8 cellular contexts compared by ENCODE assay signal in genomic region chr17:8186446-8186786, GRCh38. TPM values are rescaled to one million over a fixed set of nuclear protein-coding genes. Genes with fewer than 3 reads are reported as not detected.
DNase-seq lines count a peak whose midpoint lies in the region; ATAC-seq, FAIRE-seq and TF ChIP-seq lines count a peak whose summit lies in the region.

No MANE protein-coding gene starts in this region.

- CTCF ChIA-PET in GM12878 (lab: Yijun Ruan, JAX): interaction anchor here (0.7 to 6.2 kb wide), 4 partner anchors 23 to 91 kb away, joined by 3 to 53 read pairs (median 16); partner anchors contain the start of genes ALOXE3 and AURKB

- ATAC-seq in heart right ventricle: no peak
- ATAC-seq in Right ventricle myocardium inferior: no peak
- peak; percentile 2 for ATAC-seq in GM12878
- no peak for ATAC-seq in lung (ENCODE audit: insufficient read depth, low FRiP score)
- ATAC-seq in HG02885 (IDR thresholded peaks at IDR 0.05; ENCODE audit: poor library complexity, unreplicated experiment): no peak

- in situ Hi-C loops in GM12878 (cut with MboI): loop anchor here (5.0 kb wide), 1 partner anchor 36 kb away; no protein-coding TSS in a partner anchor

- TF ChIP-seq CTCF in heart right ventricle (IDR thresholded peaks at IDR 0.05) (peak in 1 of 9 donors; percentile 47), GM12878 (IDR thresholded peaks at IDR 0.05 in 2 of 3, conservative IDR thresholded peaks at IDR 0.05 in 1 of 3; ENCODE audit: control insufficient read depth in 2 of 3, extremely low read depth in 1 of 3, insufficient read depth in 1 of 3, low read depth in 3 of 3, low read length in 3 of 3) (no peak), lung (IDR thresholded peaks at IDR 0.05; ENCODE audit: control extremely low read depth, extremely low read depth) (no peak), vagina (IDR thresholded peaks at IDR 0.05) (no peak)

- no peaks in the 10 kb centered on the region for H3K27me3 ChIP-seq in heart right ventricle
- H3K27me3 ChIP-seq in GM12878 (replicated peaks in 1 of 2; ENCODE audit: control insufficient read depth in 2 of 2, insufficient read depth in 2 of 2, low read length in 1 of 2): no peaks in the 10 kb centered on the region
- H3K27me3 ChIP-seq in lung (ENCODE audit: control insufficient read depth, insufficient read depth): no peaks in the 10 kb centered on the region
- no peaks in the 10 kb centered on the region for H3K27me3 ChIP-seq in vagina

- H3K9me3 ChIP-seq in heart right ventricle (no peaks in the 10 kb centered on the region), GM12878 (replicated peaks; ENCODE audit: control insufficient read depth, insufficient read depth, low read length) (no peaks in the 10 kb centered on the region), lung (ENCODE audit: control insufficient read depth in 2 of 2, insufficient read depth in 1 of 2, low read length in 1 of 2) (no peaks in the 10 kb centered on the region), vagina (no peaks in the 10 kb centered on the region)

- H3K4me1 ChIP-seq in heart right ventricle (peaks cover 7 to 49% (median 28%) of the 10 kb centered on the region in 9 donors), GM12878 (ENCODE audit: control insufficient read depth, insufficient read depth, low read length) (peaks cover 7% of the 10 kb centered on the region), lung (ENCODE audit: control insufficient read depth in 2 of 2, insufficient read depth in 2 of 2, low read length in 2 of 2) (peaks cover 6 to 12% of the 10 kb centered on the region in 2 donors), vagina (peaks cover 34% of the 10 kb centered on the region)

- no peak for FAIRE-seq in GM12878 (lab: Jason Lieb, UNC)

- H3K79me2 ChIP-seq in GM12878 (ENCODE audit: control insufficient read depth, insufficient read depth, low read length): peaks cover 18% of the 10 kb centered on the region

- BruUV-seq in GM12878 (replicated peaks; lab: Mats Ljungman, UMichigan): no TSS peak

- no peak for TF ChIP-seq EP300 in GM12878 (IDR thresholded peaks at IDR 0.05; ENCODE audit: borderline replicate concordance in 1 of 2, control insufficient read depth in 1 of 2, low read depth in 2 of 2, low read length in 2 of 2)

- peak; percentile 50; the same call in 1 of the 2 replicates for TF ChIP-seq POLR2A in GM12878 (IDR thresholded peaks at IDR 0.05; ENCODE audit: low read depth, low read length)
- TF ChIP-seq POLR2A in vagina (IDR thresholded peaks at IDR 0.05): no peak

- peak overlapping the region; percentile 93 for H2AFZ ChIP-seq in GM12878 (ENCODE audit: control insufficient read depth, low read depth, low read length)

- H3K4me3 ChIP-seq in heart right ventricle (peak overlapping the region; percentile 63 to 90 (median 78)), GM12878 (peak overlapping the region; percentile 73), lung (peak overlapping the region; percentile 70), vagina (peak overlapping the region; percentile 77 to 86)

- H3K27ac ChIP-seq in heart right ventricle (peak overlapping the region; percentile 81 to 99 (median 93)), GM12878 (ENCODE audit: control insufficient read depth, insufficient read depth) (peak overlapping the region; percentile 93), lung (ENCODE audit: low read depth in 1 of 2, low read length in 1 of 2) (peak overlapping the region; percentile 86 to 89), vagina (peak overlapping the region; percentile 100)

- H3K36me3 ChIP-seq in heart right ventricle (no peaks in the 10 kb centered on the region), GM12878 (ENCODE audit: control insufficient read depth in 2 of 2, insufficient read depth in 2 of 2, low read length in 1 of 2) (no peaks in the 10 kb centered on the region), lung (ENCODE audit: control insufficient read depth in 2 of 2, insufficient read depth in 2 of 2, low read length in 2 of 2) (no peaks in the 10 kb centered on the region), vagina (no peaks in the 10 kb centered on the region)

- peak overlapping the region; percentile 95 for H3K9ac ChIP-seq in GM12878 (ENCODE audit: control insufficient read depth, insufficient read depth, low read length)

- POLR2A ChIA-PET in GM12878 (lab: Charles Lee): interaction anchor here (0.8 to 8.1 kb wide), 11 partner anchors 10 to 62 kb away, joined by 3 to 146 read pairs (median 8); partner anchors contain the start of genes AURKB, CTC1, HES7 and PER1

- RAD21 ChIA-PET in GM12878 (lab: Charles Lee; ENCODE audit: unreplicated experiment): interaction anchor here (0.5 to 8.1 kb wide), 11 partner anchors 9 to 109 kb away, joined by 3 to 117 read pairs (median 6); partner anchors contain the start of genes SLC25A35 and TMEM107

- DNase-seq in heart right ventricle (no peak), Right ventricle myocardium inferior (ENCODE audit: missing footprints) (no peak), GM12878 (ENCODE audit: low read depth, low spot score) (no peak), lung (ENCODE audit: low spot score) (no peak), vagina (ENCODE audit: extremely low spot score in 2 of 2) (no peak), NOMO-1 (lab: John Stamatoyannopoulos, UW; ENCODE audit: unreplicated experiment in 2 of 2) (no peak), CD1c-positive myeloid dendritic cell (ENCODE audit: extremely low spot score) (no peak)

- intact Hi-C loops in heart right ventricle (cut with DNase I) (loop anchor here (1.0 to 10.0 kb wide), 12 partner anchors 32 to 111 kb away; partner anchors contain the start of genes HES7 (in 4 of the 10), CTC1 (in 2 of the 10), PFAS (in 2 of the 10) and ALOXE3 (in 1 of the 10)), Right ventricle myocardium inferior (cut with DNase I) (loop anchor here (1.0 to 5.0 kb wide), 5 partner anchors 22 to 111 kb away; partner anchors contain the start of genes CTC1 and SLC25A35), GM12878 (cut with micrococcal nuclease; ENCODE audit: unreplicated experiment) (loop anchor here (1.0 to 5.0 kb wide), 4 partner anchors 49 to 114 kb away; partner anchors contain the start of genes CTC1 and PFAS), vagina (cut with DNase I) (loop anchor here (2.0 kb wide), 3 partner anchors 34 to 66 kb away; partner anchors contain the start of genes CTC1 and PFAS)

- SMC1A ChIA-PET in GM12878 (lab: Charles Lee; ENCODE audit: uncharacterized antibody, unreplicated experiment): interaction anchor here (1.2 to 4.1 kb wide), 9 partner anchors 10 to 67 kb away, joined by 3 to 40 read pairs (median 5); partner anchors contain the start of genes ALOXE3 and HES7

- peak overlapping the region; percentile 63 for H3K4me2 ChIP-seq in GM12878 (ENCODE audit: control insufficient read depth, insufficient read depth)

- TF ChIP-seq RAD21 in GM12878 (IDR thresholded peaks at IDR 0.05; ENCODE audit: insufficient read depth, low read depth, low read length): no peak

- WGBS in heart right ventricle, 2 donors: 1% methylated on average over 23 of the region's 23 CpGs
- under 1% methylated on average over 23 of the region's 23 CpGs for WGBS in GM12878 (ENCODE audit: insufficient coverage, insufficient replicate concordance, low lambda C conversion rate, missing lambda C conversion rate)
- WGBS in lung, 2 donors: 0% methylated on average over 23 of the region's 23 CpGs

- H4K20me1 ChIP-seq in GM12878 (ENCODE audit: control insufficient read depth, insufficient read depth): no peaks in the 10 kb centered on the region

RNA-seq across cellular contexts. Expression of gene BORCS6, which starts 3.6 kb away (rescaled TPM):
- total RNA-seq in heart right ventricle (1 to 10 TPM; 5.3 to 9.4 (median 7.7) TPM), Right ventricle myocardium inferior (9.2 TPM), GM12878 (2014; rRNA removed) (11.1 and 14.1 TPM in 2 replicates), GM12878 (2014; rRNA removed; fragmentation: Illumina TruSeq; extraction: Trizol) (3.4 and 4.0 TPM in 2 replicates), GM12878 (2021) (10.8 and 11.5 TPM in 2 replicates), lung (10 to 100 TPM in 1 of 2 donors, 1 to 10 TPM in 1; 5.3 to 10.8 TPM), vagina (9.6 TPM)
- polyA plus RNA-seq in heart right ventricle (10 to 100 TPM in 1 of 2 donors, 1 to 10 TPM in 1; 4.2 to 13.8 TPM), GM12878 (2011; rRNA removed) (2.7 and 4.9 TPM in 2 replicates), GM12878 (2014; fragmentation: Illumina TruSeq; extraction: Trizol) (0.81 and 3.2 TPM in 2 replicates), GM12878 (2014; fragmentation: Nextera tagmentation; extraction: Ambion mirVana) (under 1 TPM; 0.37 to 0.64 TPM), GM12878 (2014; rRNA removed) (8.6 and 9.1 TPM in 2 replicates), GM12878 (2016; fragmentation: Nextera tagmentation; extraction: Ambion mirVana) (10 to 100 TPM; 10.5 to 11.7 TPM), lung (10 to 100 TPM in 1 of 2 donors, 1 to 10 TPM in 1; 5.6 to 10.5 TPM)
- total RNA-seq in GM12878 (2013; cell fraction: nucleolus; rRNA removed): 4.8 and 5.9 TPM in 2 replicates
- 2.6 TPM for polyA plus RNA-seq in GM12878 (2011; ENCODE audit: low read depth)
- polyA plus RNA-seq in GM12878 (2011; cell fraction: cytosol; rRNA removed): 7.7 and 11.1 TPM in 2 replicates
- polyA plus RNA-seq in GM12878 (2011; cell fraction: nucleus; rRNA removed): 7.8 and 9.8 TPM in 2 replicates
- polyA plus RNA-seq in GM12878 (2012): 7.3 and 8.5 TPM in 2 replicates
- polyA minus RNA-seq in GM12878 (2011; rRNA and poly(A)+ RNA removed): 4.4 and 7.9 TPM in 2 replicates
- 3.1 and 5.6 TPM in 2 replicates for polyA minus RNA-seq in GM12878 (2011; cell fraction: cytosol; rRNA and poly(A)+ RNA removed)
- 5.7 and 7.9 TPM in 2 replicates for polyA minus RNA-seq in GM12878 (2011; cell fraction: nucleus; rRNA and poly(A)+ RNA removed)

RNA-seq across cellular contexts. Expression of gene TMEM107, which starts 10.2 kb away (rescaled TPM):
- total RNA-seq in heart right ventricle (10 to 100 TPM in 1 of 10 donors, 1 to 10 TPM in 9; 5.2 to 15.2 (median 7.3) TPM), Right ventricle myocardium inferior (6.7 TPM), GM12878 (2014; rRNA removed) (38.7 and 47.6 TPM in 2 replicates), GM12878 (2014; rRNA removed; fragmentation: Illumina TruSeq; extraction: Trizol) (23.7 and 24.9 TPM in 2 replicates), GM12878 (2021) (18.6 and 20.0 TPM in 2 replicates), lung (10 to 100 TPM; 24.4 to 33.1 TPM), vagina (20.6 TPM)
- polyA plus RNA-seq in heart right ventricle (1 to 10 TPM; 4.5 to 7.8 TPM), GM12878 (2011; rRNA removed) (32.9 and 33.7 TPM in 2 replicates), GM12878 (2014; fragmentation: Illumina TruSeq; extraction: Trizol) (7.5 and 7.9 TPM in 2 replicates), GM12878 (2014; fragmentation: Nextera tagmentation; extraction: Ambion mirVana) (10 to 100 TPM; 20.8 to 27.0 TPM), GM12878 (2014; rRNA removed) (13.0 and 15.7 TPM in 2 replicates), GM12878 (2016; fragmentation: Nextera tagmentation; extraction: Ambion mirVana) (10 to 100 TPM; 22.5 to 23.3 TPM), lung (10 to 100 TPM; 13.2 to 19.0 TPM)
- 31.8 and 36.0 TPM in 2 replicates for total RNA-seq in GM12878 (2013; cell fraction: nucleolus; rRNA removed)
- polyA plus RNA-seq in GM12878 (2011; ENCODE audit: low read depth): 9.9 TPM
- polyA plus RNA-seq in GM12878 (2011; cell fraction: cytosol; rRNA removed): 40.2 and 40.3 TPM in 2 replicates
- polyA plus RNA-seq in GM12878 (2011; cell fraction: nucleus; rRNA removed): 32.6 and 35.3 TPM in 2 replicates
- polyA plus RNA-seq in GM12878 (2012): 19.2 and 20.9 TPM in 2 replicates
- 132 and 195 TPM in 2 replicates for polyA minus RNA-seq in GM12878 (2011; rRNA and poly(A)+ RNA removed)
- polyA minus RNA-seq in GM12878 (2011; cell fraction: cytosol; rRNA and poly(A)+ RNA removed): 52.2 and 52.7 TPM in 2 replicates
- 146 and 159 TPM in 2 replicates for polyA minus RNA-seq in GM12878 (2011; cell fraction: nucleus; rRNA and poly(A)+ RNA removed)

RNA-seq across cellular contexts. Expression of gene VAMP2, which starts 23.7 kb away (rescaled TPM):
- total RNA-seq in heart right ventricle (10 to 100 TPM; 46.8 to 67.8 (median 62.7) TPM), Right ventricle myocardium inferior (56.6 TPM), GM12878 (2014; rRNA removed) (3.8 and 4.7 TPM in 2 replicates), GM12878 (2014; rRNA removed; fragmentation: Illumina TruSeq; extraction: Trizol) (6.1 and 6.4 TPM in 2 replicates), GM12878 (2021) (25.1 and 27.8 TPM in 2 replicates), lung (10 to 100 TPM; 33.9 to 76.2 TPM), vagina (35.6 TPM)
- polyA plus RNA-seq in heart right ventricle (10 to 100 TPM; 49.0 to 54.3 TPM), GM12878 (2011; rRNA removed) (18.8 and 24.9 TPM in 2 replicates), GM12878 (2014; fragmentation: Illumina TruSeq; extraction: Trizol) (35.2 and 40.8 TPM in 2 replicates), GM12878 (2014; fragmentation: Nextera tagmentation; extraction: Ambion mirVana) (1 to 10 TPM; 3.0 to 6.3 TPM), GM12878 (2014; rRNA removed) (25.0 and 25.3 TPM in 2 replicates), GM12878 (2016; fragmentation: Nextera tagmentation; extraction: Ambion mirVana) (10 to 100 TPM; 25.0 to 28.0 TPM), lung (10 to 100 TPM; 45.4 to 46.2 TPM)
- total RNA-seq in GM12878 (2013; cell fraction: nucleolus; rRNA removed): 27.6 and 28.5 TPM in 2 replicates
- polyA plus RNA-seq in GM12878 (2011; ENCODE audit: low read depth): 33.4 TPM
- polyA plus RNA-seq in GM12878 (2011; cell fraction: cytosol; rRNA removed): 22.6 and 33.1 TPM in 2 replicates
- polyA plus RNA-seq in GM12878 (2011; cell fraction: nucleus; rRNA removed): 68.3 and 69.6 TPM in 2 replicates
- 45.8 and 62.7 TPM in 2 replicates for polyA plus RNA-seq in GM12878 (2012)
- polyA minus RNA-seq in GM12878 (2011; rRNA and poly(A)+ RNA removed): 7.0 and 9.0 TPM in 2 replicates
- polyA minus RNA-seq in GM12878 (2011; cell fraction: cytosol; rRNA and poly(A)+ RNA removed): 7.4 and 9.2 TPM in 2 replicates
- polyA minus RNA-seq in GM12878 (2011; cell fraction: nucleus; rRNA and poly(A)+ RNA removed): 12.8 and 17.6 TPM in 2 replicates

RNA-seq across cellular contexts. Expression of gene AURKB, which starts 24.0 kb away (rescaled TPM):
- total RNA-seq in heart right ventricle (1 to 10 TPM in 3 of 10 donors, under 1 TPM in 2, not detected in 5; 0.38 to 6.4 (median 1.0) TPM), Right ventricle myocardium inferior (1.2 TPM), GM12878 (2014; rRNA removed) (125 and 134 TPM in 2 replicates), GM12878 (2014; rRNA removed; fragmentation: Illumina TruSeq; extraction: Trizol) (101 and 109 TPM in 2 replicates), GM12878 (2021) (140 and 141 TPM in 2 replicates), lung (1 to 10 TPM; 2.1 to 3.9 TPM), vagina (not detected)
- polyA plus RNA-seq in heart right ventricle (1 to 10 TPM in 1 of 2 donors, under 1 TPM in 1; 0.38 to 1.5 TPM), GM12878 (2011; rRNA removed) (24.7 and 52.7 TPM in 2 replicates), GM12878 (2014; fragmentation: Illumina TruSeq; extraction: Trizol) (89.9 and 149 TPM in 2 replicates), GM12878 (2014; fragmentation: Nextera tagmentation; extraction: Ambion mirVana) (100 to 1,000 TPM; 107 to 121 TPM), GM12878 (2014; rRNA removed) (81.5 and 106 TPM in 2 replicates), GM12878 (2016; fragmentation: Nextera tagmentation; extraction: Ambion mirVana) (100 to 1,000 TPM; 187 to 209 TPM), lung (1 to 10 TPM; 3.6 to 5.7 TPM)
- total RNA-seq in GM12878 (2013; cell fraction: nucleolus; rRNA removed): 53.6 and 56.5 TPM in 2 replicates
- polyA plus RNA-seq in GM12878 (2011; ENCODE audit: low read depth): 54.5 TPM
- polyA plus RNA-seq in GM12878 (2011; cell fraction: cytosol; rRNA removed): 78.6 and 120 TPM in 2 replicates
- 223 and 238 TPM in 2 replicates for polyA plus RNA-seq in GM12878 (2011; cell fraction: nucleus; rRNA removed)
- 66.2 and 89.3 TPM in 2 replicates for polyA plus RNA-seq in GM12878 (2012)
- polyA minus RNA-seq in GM12878 (2011; rRNA and poly(A)+ RNA removed): 42.4 and 65.7 TPM in 2 replicates
- polyA minus RNA-seq in GM12878 (2011; cell fraction: cytosol; rRNA and poly(A)+ RNA removed): 20.8 and 32.3 TPM in 2 replicates
- 70.2 and 122 TPM in 2 replicates for polyA minus RNA-seq in GM12878 (2011; cell fraction: nucleus; rRNA and poly(A)+ RNA removed)

RNA-seq across cellular contexts. Expression of gene PER1, which starts 34.2 kb away (rescaled TPM):
- total RNA-seq in heart right ventricle: 100 to 1,000 TPM in 6 of 10 donors, 10 to 100 TPM in 4; 37.4 to 154 (median 112) TPM
- 100 to 1,000 TPM; 112 to 135 TPM for polyA plus RNA-seq in heart right ventricle
- 124 TPM for total RNA-seq in Right ventricle myocardium inferior
- total RNA-seq in GM12878 (2013; cell fraction: nucleolus; rRNA removed): 64.5 and 73.5 TPM in 2 replicates
- total RNA-seq in GM12878 (2014; rRNA removed): 4.9 and 5.5 TPM in 2 replicates
- total RNA-seq in GM12878 (2014; rRNA removed; fragmentation: Illumina TruSeq; extraction: Trizol): 1.9 and 2.2 TPM in 2 replicates
- total RNA-seq in GM12878 (2021): 19.9 and 25.1 TPM in 2 replicates
- polyA plus RNA-seq in GM12878 (2011; ENCODE audit: low read depth): 22.0 TPM
- 3.6 and 8.6 TPM in 2 replicates for polyA plus RNA-seq in GM12878 (2011; rRNA removed)
- polyA plus RNA-seq in GM12878 (2011; cell fraction: cytosol; rRNA removed): 9.8 and 13.3 TPM in 2 replicates
- polyA plus RNA-seq in GM12878 (2011; cell fraction: nucleus; rRNA removed): 98.4 and 119 TPM in 2 replicates
- 25.3 and 40.9 TPM in 2 replicates for polyA plus RNA-seq in GM12878 (2012)
- 0.81 and 4.1 TPM in 2 replicates for polyA plus RNA-seq in GM12878 (2014; fragmentation: Illumina TruSeq; extraction: Trizol)
- under 1 TPM; 0.02 to 0.26 TPM for polyA plus RNA-seq in GM12878 (2014; fragmentation: Nextera tagmentation; extraction: Ambion mirVana)
- 8.6 and 12.4 TPM in 2 replicates for polyA plus RNA-seq in GM12878 (2014; rRNA removed)
- polyA plus RNA-seq in GM12878 (2016; fragmentation: Nextera tagmentation; extraction: Ambion mirVana): 1 to 10 TPM; 5.3 to 6.7 TPM
- 12.9 and 25.3 TPM in 2 replicates for polyA minus RNA-seq in GM12878 (2011; rRNA and poly(A)+ RNA removed)
- 13.7 and 18.7 TPM in 2 replicates for polyA minus RNA-seq in GM12878 (2011; cell fraction: cytosol; rRNA and poly(A)+ RNA removed)
- 39.8 and 46.7 TPM in 2 replicates for polyA minus RNA-seq in GM12878 (2011; cell fraction: nucleus; rRNA and poly(A)+ RNA removed)
- 100 to 1,000 TPM; 132 to 238 TPM for total RNA-seq in lung
- polyA plus RNA-seq in lung: 100 to 1,000 TPM in 1 of 2 donors, 10 to 100 TPM in 1; 93.5 to 126 TPM
- 215 TPM for total RNA-seq in vagina
